17 cellular contexts compared by ENCODE assay signal in genomic region chr17:48591435-48592077, GRCh38. TPM values are rescaled to one million over a fixed set of nuclear protein-coding genes. Genes with fewer than 3 reads are reported as not detected.
DNase-seq lines count a peak whose midpoint lies in the region; ATAC-seq, FAIRE-seq and TF ChIP-seq lines count a peak whose summit lies in the region.
"Had no signal": no experiment of that assay in that cellular context is flagged by ENCODE, and none has a peak within 500 bp of the region (broad histone marks: within the 10 kb centered on the region; RNA-seq: fewer than 3 reads in every experiment).

No MANE protein-coding gene starts in this region.

- H3K23ac ChIP-seq in IMR-90 (ENCODE audit: low read depth, low read length) = peak overlapping the region; percentile 100

- peak overlapping the region; percentile 89 for H4K5ac ChIP-seq in IMR-90 (ENCODE audit: low read depth, low read length)

- H2BK5ac ChIP-seq in IMR-90 (ENCODE audit: low read depth, low read length, poor library complexity, severe bottlenecking) = peak overlapping the region; percentile 99

- H3K56ac ChIP-seq in IMR-90 (ENCODE audit: extremely low read depth, insufficient read depth, low read length) = peak overlapping the region; percentile 100

- H3K9me3 Mint-ChIP-seq in central memory CD8-positive, alpha-beta T cell = no peaks in the 10 kb centered on the region
- H3K9me3 Mint-ChIP-seq: activated CD4-positive, alpha-beta memory T cell treated with anti-CD3 and anti-CD28 coated beads for 36 hours; activated T-helper 2 cell treated with anti-CD3 and anti-CD28 coated beads, Interferon-gamma antibody, Interleukin-2, Interleukin-4, amounts not matched to agents 10 μg/mL and 5 μg/mL and 100 μg/mL, durations not matched to agents 14 hours and 24 hours and 36 hours had no signal

- H3K4me3 Mint-ChIP-seq in central memory CD8-positive, alpha-beta T cell = peak overlapping the region; percentile 4
- H3K4me3 Mint-ChIP-seq: activated CD4-positive, alpha-beta memory T cell treated with anti-CD3 and anti-CD28 coated beads for 36 hours had no signal

- H2BK20ac ChIP-seq in IMR-90 (ENCODE audit: low read depth, low read length) = peak overlapping the region; percentile 71

- CTCF ChIA-PET in IMR-90 (lab: Yijun Ruan, JAX) = interaction anchor here (0.6 to 1.0 kb wide), 2 partner anchors 21 to 45 kb away, joined by 4 to 5 read pairs; no protein-coding TSS in a partner anchor

- H3K4me1 ChIP-seq in IMR-90 (ENCODE audit: control insufficient read depth, insufficient read depth, low read length) (peaks cover 9% of the 10 kb centered on the region), mucosa of rectum (ENCODE audit: control insufficient read depth in 2 of 2, insufficient read depth in 2 of 2, low read length in 2 of 2) (peaks cover 17 to 33% of the 10 kb centered on the region in 2 donors), suprapubic skin (peaks cover 42% of the 10 kb centered on the region)

- peak overlapping the region; percentile 98 for H2AK5ac ChIP-seq in IMR-90 (ENCODE audit: low read depth, low read length)

- peaks cover 91% of the 10 kb centered on the region for H3K27me3 Mint-ChIP-seq in central memory CD8-positive, alpha-beta T cell

- peak overlapping the region; percentile 97 for H2BK120ac ChIP-seq in IMR-90 (ENCODE audit: low read depth, low read length)

- peak overlapping the region; percentile 99 for H3K4ac ChIP-seq in IMR-90 (ENCODE audit: low read depth, low read length)

- no peaks in the 10 kb centered on the region for H3K9me3 ChIP-seq in IMR-90 (ENCODE audit: control insufficient read depth, insufficient read depth, low read length)
- no peaks in the 10 kb centered on the region for H3K9me3 ChIP-seq in mucosa of rectum (ENCODE audit: control insufficient read depth in 2 of 2, low read length in 2 of 2)
- H3K9me3 ChIP-seq in suprapubic skin = no peaks in the 10 kb centered on the region
- H3K9me3 ChIP-seq: SJCRH30 had no signal

- H3K27me3 ChIP-seq in IMR-90 (ENCODE audit: control insufficient read depth, insufficient read depth, low read length) = no peaks in the 10 kb centered on the region
- H3K27me3 ChIP-seq in mucosa of rectum (ENCODE audit: control insufficient read depth in 2 of 2, insufficient read depth in 2 of 2, low read length in 2 of 2) = no peaks in the 10 kb centered on the region
- H3K27me3 ChIP-seq in suprapubic skin = peaks cover 26% of the 10 kb centered on the region
- H3K27me3 ChIP-seq: SJCRH30 had no signal

- TF ChIP-seq RAD21 in IMR-90 (IDR thresholded peaks at IDR 0.05; ENCODE audit: low read length) = no peak

- H3K4me3 ChIP-seq in IMR-90 (ENCODE audit: insufficient read depth, low read depth, low read length) (peak overlapping the region; percentile 91), mucosa of rectum (ENCODE audit: low read length in 2 of 2) (peak overlapping the region in 1 of 2 donors; percentile 69), suprapubic skin (peak overlapping the region; percentile 43)
- H3K4me3 ChIP-seq: SJCRH30 had no signal

- dilution Hi-C loops in IMR-90 (cut with HindIII; ENCODE audit: low sequenced_read_pairs, unreplicated experiment) = no loop called here

- WGBS in IMR-90 (ENCODE audit: extremely low coverage in 2 of 2, insufficient read length in 1 of 2), 2 experiments = 0% methylated on average over 1 of the region's 7 CpGs; no CpG with 5 or more reads in 1 of the 2 experiments
- 80% methylated on average over 7 of the region's 7 CpGs for WGBS in suprapubic skin

- TF ChIP-seq EP300 in suprapubic skin (IDR thresholded peaks at IDR 0.05) = no peak

- in situ Hi-C loops in IMR-90 (cut with MboI; ENCODE audit: low sequenced_read_pairs) = loop anchor here (10.0 kb wide), 1 partner anchor 567 kb away; no protein-coding TSS in a partner anchor

- no TSS peak for BruUV-seq in IMR-90 (replicated peaks; lab: Mats Ljungman, UMichigan)

- peaks cover 3% of the 10 kb centered on the region; the same call in 1 of the 2 replicates for H4K20me1 ChIP-seq in IMR-90 (ENCODE audit: insufficient read depth, low read length)

- H3K9me1 ChIP-seq in IMR-90 (ENCODE audit: insufficient read depth, low read length) = no peaks in the 10 kb centered on the region

- H3K9ac ChIP-seq in IMR-90 (ENCODE audit: low read depth, low read length) = peak overlapping the region; percentile 100
- peak overlapping the region; percentile 36 to 38 for H3K9ac ChIP-seq in mucosa of rectum (ENCODE audit: low read depth in 1 of 2, low read length in 2 of 2)

- H3K36me3 ChIP-seq in IMR-90 (ENCODE audit: control insufficient read depth, insufficient read depth, low read length) = peaks cover 19% of the 10 kb centered on the region; the same call in 1 of the 2 replicates
- peaks cover 18 to 23% of the 10 kb centered on the region in 2 donors for H3K36me3 ChIP-seq in mucosa of rectum (ENCODE audit: control insufficient read depth in 2 of 2, insufficient read depth in 2 of 2, low read length in 2 of 2)
- peaks cover 3% of the 10 kb centered on the region for H3K36me3 ChIP-seq in suprapubic skin

- peak overlapping the region; percentile 99 for H3K14ac ChIP-seq in IMR-90 (replicated peaks; ENCODE audit: low read depth, low read length)

- H2BK15ac ChIP-seq in IMR-90 (ENCODE audit: low read depth, low read length) = peak overlapping the region; percentile 95

- TF ChIP-seq CTCF in IMR-90 (conservative IDR thresholded peaks at IDR 0.05; ENCODE audit: low read depth, low read length) (no peak), suprapubic skin (IDR thresholded peaks at IDR 0.05) (no peak), D721Med (IDR thresholded peaks at IDR 0.05; ENCODE audit: insufficient read depth, missing control alignments) (no peak)

- H3K36me3 Mint-ChIP-seq in central memory CD8-positive, alpha-beta T cell (ENCODE audit: insufficient read depth) = peaks cover 15% of the 10 kb centered on the region
- H3K36me3 Mint-ChIP-seq: activated CD4-positive, alpha-beta memory T cell treated with anti-CD3 and anti-CD28 coated beads for 36 hours had no signal

- intact Hi-C loops in IMR-90 (cut with micrococcal nuclease) = loop anchor here (2.0 kb wide), 1 partner anchor 21 kb away; no protein-coding TSS in a partner anchor

- TF ChIP-seq POLR2A in IMR-90 (IDR thresholded peaks at IDR 0.05; ENCODE audit: low read depth, low read length) = no peak
- TF ChIP-seq POLR2A in suprapubic skin (IDR thresholded peaks at IDR 0.05) = no peak

- peak overlapping the region; percentile 99 for H4K91ac ChIP-seq in IMR-90 (ENCODE audit: insufficient read depth, low read depth, low read length)

- peak overlapping the region; percentile 98 for H3K4me2 ChIP-seq in IMR-90 (ENCODE audit: low read depth, low read length)

- peak overlapping the region; percentile 96 for H3K18ac ChIP-seq in IMR-90 (ENCODE audit: low read depth, low read length)

- no peaks in the 10 kb centered on the region for H3K79me1 ChIP-seq in IMR-90 (ENCODE audit: low read depth in 1 of 2, low read length in 2 of 2)

- H3K27ac ChIP-seq in IMR-90 (ENCODE audit: insufficient read depth, low read length) (peak overlapping the region; percentile 99), mucosa of rectum (ENCODE audit: low read depth in 2 of 2, low read length in 2 of 2) (peak overlapping the region; percentile 75 to 87), suprapubic skin (peak overlapping the region; percentile 21)
- H3K27ac ChIP-seq: SJCRH30 had no signal

- ATAC-seq in IMR-90 (ENCODE audit: low read depth) (no peak), GM19397 (IDR thresholded peaks at IDR 0.05; ENCODE audit: unreplicated experiment) (no peak)
- no peak for ATAC-seq in central memory CD8-positive, alpha-beta T cell (replicated peaks; ENCODE audit: extremely low read depth, poor library complexity, severe bottlenecking)
- ATAC-seq: stimulated activated naive CD8-positive, alpha-beta T cell treated with anti-CD3 and anti-CD28 coated beads, Interleukin-15, Interleukin-2, amounts not matched to agents 100 U/mL and 50 U/mL, for 24 hours had no signal

- no peak overlapping the region for H3K27ac Mint-ChIP-seq in central memory CD8-positive, alpha-beta T cell (ENCODE audit: low read depth)
- H3K27ac Mint-ChIP-seq: activated CD4-positive, alpha-beta memory T cell treated with anti-CD3 and anti-CD28 coated beads for 36 hours; activated T-helper 2 cell treated with anti-CD3 and anti-CD28 coated beads, Interferon-gamma antibody, Interleukin-2, Interleukin-4, amounts not matched to agents 10 μg/mL and 5 μg/mL and 100 μg/mL, durations not matched to agents 14 hours and 24 hours and 36 hours had no signal

- POLR2A ChIA-PET in IMR-90 (lab: Charles Lee; ENCODE audit: unreplicated experiment) = interaction anchor here (0.5 to 3.1 kb wide), 4 partner anchors 9 to 205 kb away, joined by 4 to 14 read pairs (median 4); no protein-coding TSS in a partner anchor

- FAIRE-seq in D721Med (lab: Jason Lieb, UNC) = no peak

- DNase-seq in IMR-90 (peak; percentile 23), suprapubic skin (ENCODE audit: low spot score in 2 of 2) (no peak), D721Med (ENCODE audit: insufficient read length, low spot score) (no peak), pons (ENCODE audit: low spot score) (no peak)
- no peak for DNase-seq in central memory CD8-positive, alpha-beta T cell (ENCODE audit: low spot score in 2 of 2)
- DNase-seq: activated CD4-positive, alpha-beta memory T cell treated with anti-CD3 and anti-CD28 coated beads for 36 hours; aorta; foreskin fibroblast; GDM1; NCI-H1436 treated with DMSO at 0.1 percent for 48 hours; NCI-H510A; SJCRH30; stimulated activated naive CD8-positive, alpha-beta T cell treated with anti-CD3 and anti-CD28 coated beads, Interleukin-15, Interleukin-2, amounts not matched to agents 100 U/mL and 50 U/mL, for 24 hours had no signal

- H3K4me1 Mint-ChIP-seq in central memory CD8-positive, alpha-beta T cell = peaks cover 23% of the 10 kb centered on the region

- peak overlapping the region; percentile 96 to 99 for H4K8ac ChIP-seq in IMR-90 (ENCODE audit: low read depth in 2 of 2, low read length in 2 of 2)

- peak overlapping the region; percentile 37 for H2AFZ ChIP-seq in IMR-90 (replicated peaks; ENCODE audit: low read length, poor library complexity)

- H2AK9ac ChIP-seq in IMR-90 (replicated peaks; ENCODE audit: low read depth, low read length, poor library complexity) = peak overlapping the region; percentile 86

RNA-seq across cellular contexts. Expression of gene HOXB3, which starts 1.5 kb away (rescaled TPM):
- total RNA-seq in IMR-90 (2012; rRNA removed) = 6.3 and 8.6 TPM in 2 replicates
- 59.6 and 76.4 TPM in 2 replicates for polyA plus RNA-seq in IMR-90 (2012; rRNA removed)
- 31.9 and 71.7 TPM in 2 replicates for polyA plus RNA-seq in IMR-90 (2012; cell fraction: cytosol; rRNA removed)
- polyA plus RNA-seq in IMR-90 (2012; cell fraction: nucleus; rRNA removed; ENCODE audit: low replicate concordance) = 383 and 595 TPM in 2 replicates
- 10 to 100 TPM in 1 of 4 donors, 1 to 10 TPM in 3; 2.3 to 20.8 (median 3.9) TPM for total RNA-seq in suprapubic skin

RNA-seq across cellular contexts. Expression of gene HOXB5, which starts 2.0 kb away (rescaled TPM):
- total RNA-seq in IMR-90 (2012; rRNA removed) (0.54 and 0.56 TPM in 2 replicates), suprapubic skin (under 1 TPM in 2 of 4 donors, not detected in 2; 0.72 to 0.80 TPM)
- polyA plus RNA-seq in IMR-90 (2012; rRNA removed) = 18.0 and 18.1 TPM in 2 replicates
- 19.7 and 32.7 TPM in 2 replicates for polyA plus RNA-seq in IMR-90 (2012; cell fraction: cytosol; rRNA removed)
- polyA plus RNA-seq in IMR-90 (2012; cell fraction: nucleus; rRNA removed; ENCODE audit: low replicate concordance) = 13.4 and 16.5 TPM in 2 replicates
- total RNA-seq: activated CD4-positive, alpha-beta memory T cell treated with anti-CD3 and anti-CD28 coated beads for 36 hours; activated T-helper 2 cell treated with anti-CD3 and anti-CD28 coated beads, Interferon-gamma antibody, Interleukin-2, Interleukin-4, amounts not matched to agents 10 μg/mL and 5 μg/mL and 100 μg/mL, durations not matched to agents 14 hours and 24 hours and 36 hours; lung microvascular endothelial cell had no signal

RNA-seq across cellular contexts. Expression of gene HOXB6, which starts 13.2 kb away (rescaled TPM):
- total RNA-seq in IMR-90 (2012; rRNA removed) (11.1 and 11.9 TPM in 2 replicates), suprapubic skin (1 to 10 TPM in 2 of 4 donors, under 1 TPM in 1, not detected in 1; 0.39 to 4.5 (median 1.3) TPM)
- 42.2 and 48.1 TPM in 2 replicates for polyA plus RNA-seq in IMR-90 (2012; rRNA removed)
- 66.4 and 75.0 TPM in 2 replicates for polyA plus RNA-seq in IMR-90 (2012; cell fraction: cytosol; rRNA removed)
- 27.7 and 38.2 TPM in 2 replicates for polyA plus RNA-seq in IMR-90 (2012; cell fraction: nucleus; rRNA removed; ENCODE audit: low replicate concordance)

RNA-seq across cellular contexts. Expression of gene HOXB4, which starts 13.4 kb away (rescaled TPM):
- total RNA-seq in IMR-90 (2012; rRNA removed) = 1.9 and 2.0 TPM in 2 replicates
- polyA plus RNA-seq in IMR-90 (2012; rRNA removed) = 7.8 and 8.5 TPM in 2 replicates
- polyA plus RNA-seq in IMR-90 (2012; cell fraction: cytosol; rRNA removed) = 2.2 and 4.1 TPM in 2 replicates
- 17.8 and 38.5 TPM in 2 replicates for polyA plus RNA-seq in IMR-90 (2012; cell fraction: nucleus; rRNA removed; ENCODE audit: low replicate concordance)
- total RNA-seq in suprapubic skin = 1 to 10 TPM in 3 of 4 donors, under 1 TPM in 1; 0.42 to 3.5 (median 1.0) TPM

RNA-seq across cellular contexts. Expression of gene HOXB7, which starts 19.3 kb away (rescaled TPM):
- total RNA-seq in IMR-90 (2012; rRNA removed) (1.8 and 3.3 TPM in 2 replicates), suprapubic skin (1 to 10 TPM in 3 of 4 donors, under 1 TPM in 1; 0.95 to 3.6 (median 2.4) TPM)
- 6.7 and 7.5 TPM in 2 replicates for polyA plus RNA-seq in IMR-90 (2012; rRNA removed)
- polyA plus RNA-seq in IMR-90 (2012; cell fraction: cytosol; rRNA removed) = 5.2 and 6.4 TPM in 2 replicates
- polyA plus RNA-seq in IMR-90 (2012; cell fraction: nucleus; rRNA removed; ENCODE audit: low replicate concordance) = 1.8 and 2.6 TPM in 2 replicates

Comparison
In these comparisons a context has a peak if more than half of its experiments do, and no peak if none do; other contexts are left out.
1. H3K27ac ChIP-seq: peak in every context shown above with its lines; median percentile 99 in IMR-90; 81 in mucosa of rectum; 21 in suprapubic skin.